ENCODE assay signal across 22 cellular contexts in the genomic region with DNA sequence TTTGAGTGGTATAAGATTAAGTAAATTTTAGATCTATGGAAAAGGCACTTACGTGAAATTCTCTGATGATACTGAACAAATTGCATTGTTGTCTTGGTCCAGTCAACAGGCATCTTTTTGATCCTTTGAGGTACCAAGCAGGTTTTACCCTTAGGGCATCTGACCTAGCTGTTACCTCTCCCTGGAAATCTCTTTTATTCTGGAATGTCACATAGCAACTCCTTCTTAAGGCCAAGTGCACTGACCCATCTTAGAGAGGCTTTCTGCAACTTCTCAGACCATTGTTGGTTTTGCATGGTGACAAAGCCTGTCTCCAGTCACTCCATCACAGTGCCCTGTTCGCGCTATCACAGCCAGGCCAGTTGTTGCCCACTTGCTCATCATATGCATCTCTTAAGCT. TPM values are rescaled to one million over a fixed set of nuclear protein-coding genes. Genes with fewer than 3 reads are reported as not detected.
"Had no signal": no experiment of that assay in that cellular context is flagged by ENCODE, and none has a peak within 500 bp of the region (broad histone marks: within the 10 kb centered on the region; RNA-seq: fewer than 3 reads in every experiment).

No MANE protein-coding gene starts in this region.

- H3K27ac ChIP-seq: esophagus muscularis mucosa, spleen had no signal

- H3K27me3 ChIP-seq: esophagus muscularis mucosa, spleen had no signal

- H3K36me3 ChIP-seq: esophagus muscularis mucosa, spleen had no signal

- DNase-seq: activated B cell treated with CpG ODN at 0.5 μM for 24 hours; activated CD4-positive, alpha-beta T cell treated with anti-CD3 and anti-CD28 coated beads for 36 hours; activated CD4-positive, alpha-beta T cell treated with anti-CD3 and anti-CD28 coated beads, Interleukin-2, amount 50 U/mL, for 4 hours; activated CD8-positive, alpha-beta memory T cell treated with anti-CD3 and anti-CD28 coated beads for 24 hours; activated CD8-positive, alpha-beta memory T cell treated with anti-CD3 and anti-CD28 coated beads, Interleukin-2, amount 50 U/mL, for 4 hours; activated T-cell treated with anti-CD3 and anti-CD28 coated beads, Interleukin-2, amount 50 U/mL, for 24 hours; central memory CD4-positive, alpha-beta T cell; effector memory CD4-positive, alpha-beta T cell; hypothalamus; naive B cell; nucleus accumbens; spleen; stimulated activated CD4-positive, alpha-beta T cell treated with anti-CD3 and anti-CD28 coated beads, Interleukin-4, amount 100 ng/mL, for 1 hour; stimulated activated naive CD4-positive, alpha-beta T cell; T-helper 9 cell had no signal

- H3K4me3 ChIP-seq: esophagus muscularis mucosa, spleen had no signal

- ATAC-seq: activated CD4-positive, alpha-beta T cell treated with anti-CD3 and anti-CD28 coated beads for 36 hours; activated naive CD4-positive, alpha-beta T cell treated with anti-CD3 and anti-CD28 coated beads, Interleukin-2, amount 50 U/mL, for 72 hours; activated T-helper 17 cell treated with anti-CD3 and anti-CD28 coated beads, Interleukin-2, amount 50 U/mL, for 72 hours had no signal

- H3K9me3 ChIP-seq: esophagus muscularis mucosa, spleen had no signal

- FAIRE-seq: astrocyte, frontal cortex, urothelium cell line had no signal

RNA-seq across cellular contexts. Expression of a gene that starts 42.0 kb away (rescaled TPM):
- total RNA-seq: activated B cell treated with CpG ODN at 0.5 μM for 24 hours; T-helper 1 cell treated with Interleukin-12 subunit alpha and Interleukin-12 subunit beta and Interleukin-4 antibody, amounts not matched to agents 30 ng/mL and 1 ng/mL, for 36 hours had no signal
